27 cellular contexts compared by ENCODE assay signal in genomic region chr1:213921352-213922111, GRCh38.
"Had no signal": no experiment of that assay in that cellular context is flagged by ENCODE, and none has a peak within 500 bp of the region (broad histone marks: within the 10 kb centered on the region; RNA-seq: fewer than 3 reads in every experiment).

No MANE protein-coding gene starts in this region.

- ATAC-seq: activated CD4-positive, alpha-beta T cell treated with anti-CD3 and anti-CD28 coated beads for 36 hours; activated naive CD4-positive, alpha-beta T cell treated with anti-CD3 and anti-CD28 coated beads, Interleukin-2, amount 50 U/mL, for 72 hours; activated T-cell treated with anti-CD3 and anti-CD28 coated beads, Interleukin-2, amount 50 U/mL, for 72 hours; effector memory CD8-positive, alpha-beta T cell; gastroesophageal sphincter had no signal

- H3K27ac ChIP-seq: ascending aorta, brain microvascular endothelial cell, esophagus squamous epithelium, gastroesophageal sphincter had no signal

- H3K9me3 ChIP-seq: ascending aorta, esophagus squamous epithelium, gastroesophageal sphincter had no signal

- H3K27me3 ChIP-seq: ascending aorta, brain microvascular endothelial cell, esophagus squamous epithelium, gastroesophageal sphincter had no signal

- H3K4me3 ChIP-seq: ascending aorta, esophagus squamous epithelium, gastroesophageal sphincter had no signal

- H3K4me1 ChIP-seq: ascending aorta, esophagus squamous epithelium, gastroesophageal sphincter had no signal

- H3K36me3 ChIP-seq: ascending aorta, brain microvascular endothelial cell, esophagus squamous epithelium, gastroesophageal sphincter had no signal

- DNase-seq: activated CD4-positive, alpha-beta memory T cell treated with anti-CD3 and anti-CD28 coated beads, Interleukin-2, amount 10 ng/mL, durations not matched to agents 7 days and 5 days; activated CD4-positive, alpha-beta T cell treated with anti-CD3 and anti-CD28 coated beads for 36 hours; activated CD4-positive, alpha-beta T cell treated with anti-CD3 and anti-CD28 coated beads, Interleukin-2, amount 10 ng/mL, durations not matched to agents 24 days and 14 days; activated CD4-positive, alpha-beta T cell treated with anti-CD3 and anti-CD28 coated beads, Interleukin-2, amount 50 U/mL, for 4 hours; activated CD4-positive, CD25-positive, alpha-beta regulatory T cell; activated CD4-positive, CD25-positive, alpha-beta regulatory T cell treated with anti-CD3 and anti-CD28 coated beads, Interleukin-2, amount 50 U/mL, for 72 hours; activated CD8-positive, alpha-beta memory T cell treated with anti-CD3 and anti-CD28 coated beads, Interleukin-2, amount 50 U/mL, for 48 hours; activated gamma-delta T cell; activated naive CD4-positive, alpha-beta T cell; activated naive CD4-positive, alpha-beta T cell treated with anti-CD3 and anti-CD28 coated beads, Interleukin-2, amount 10 ng/mL, durations not matched to agents 7 days and 5 days; activated naive CD8-positive, alpha-beta T cell treated with anti-CD3 and anti-CD28 coated beads, Interleukin-2, amount 10 ng/mL, durations not matched to agents 7 days and 5 days; activated T-cell treated with anti-CD3 and anti-CD28 coated beads for 4 hours; activated T-cell treated with anti-CD3 and anti-CD28 coated beads, Interleukin-2, amount 50 U/mL, for 24 hours; activated T-cell treated with anti-CD3 and anti-CD28 coated beads, Interleukin-2, amount 50 U/mL, for 72 hours; brain microvascular endothelial cell; caudate nucleus; cortex of kidney; dermis blood vessel endothelial cell; effector CD4-positive, alpha-beta T cell; effector memory CD8-positive, alpha-beta T cell; erythroblast; esophagus squamous epithelium; foreskin melanocyte; T-helper 2 cell had no signal
